ENCODE assay signal across 9 cellular contexts in genomic region chr7:139682136-139683013, GRCh38.
DNase-seq lines count a peak whose midpoint lies in the region; ATAC-seq and TF ChIP-seq lines count a peak whose summit lies in the region.
"Had no signal": no experiment of that assay in that cellular context is flagged by ENCODE, and none has a peak within 500 bp of the region (broad histone marks: within the 10 kb centered on the region; RNA-seq: fewer than 3 reads in every experiment).

No MANE protein-coding gene starts in this region.

- CTCF ChIA-PET in AG04449 (lab: Yijun Ruan, JAX) (interaction anchor here (1.2 to 1.4 kb wide), 3 partner anchors 23 to 96 kb away, joined by 3 to 5 read pairs (median 3); no protein-coding TSS in a partner anchor), T-cell (lab: Charles Lee) (no interaction called here)

- peak overlapping the region in 1 of 3 donors; percentile 22 for H3K4me3 Mint-ChIP-seq in T-cell
- H3K4me3 Mint-ChIP-seq: brain had no signal

- H3K9me3 Mint-ChIP-seq in T-cell = peaks cover 7 to 11% (median 10%) of the 10 kb centered on the region in 3 donors

- POLR2A ChIA-PET in AG04449 (lab: Yijun Ruan, JAX) (interaction anchor here (1.0 to 1.2 kb wide), 2 partner anchors 36 to 96 kb away, joined by 3 read pairs; no protein-coding TSS in a partner anchor), T-cell (lab: Charles Lee) (no interaction called here)

- no peaks in the 10 kb centered on the region for H3K27me3 Mint-ChIP-seq in T-cell
- H3K27me3 Mint-ChIP-seq: brain had no signal

- H3K27ac ChIP-seq in epithelial cell of prostate = peak overlapping the region; percentile 99

- H3K4me1 Mint-ChIP-seq in T-cell = peaks cover 48 to 53% (median 49%) of the 10 kb centered on the region in 3 donors

- H3K27ac Mint-ChIP-seq in T-cell = peak overlapping the region; percentile 30 to 79

- ATAC-seq in GM19452 (IDR thresholded peaks at IDR 0.05; ENCODE audit: unreplicated experiment) = peak; percentile 43
- ATAC-seq in T-cell (replicated peaks in 1 of 4) = peak in 1 of 4 experiments; percentile 15

- no peak for TF ChIP-seq CTCF in AG04449 (IDR thresholded peaks at IDR 0.05; ENCODE audit: insufficient read depth, low read length, missing control alignments)

- H3K4me3 ChIP-seq in AG04449 (ENCODE audit: low read depth, low read length) (no peak overlapping the region), skeletal muscle cell (ENCODE audit: low read depth, low read length) (no peak overlapping the region)

- peaks cover 34% of the 10 kb centered on the region for H3K36me3 Mint-ChIP-seq in T-cell

- DNase-seq in AG04449 (ENCODE audit: low read depth, low spot score) = peak; percentile 53
- DNase-seq in T-cell = no peak
- peak; percentile 80 for DNase-seq in epithelial cell of prostate (ENCODE audit: low read depth, low spot score)
- peak; percentile 63 for DNase-seq in skeletal muscle cell (ENCODE audit: low read depth)
- no peak for DNase-seq in AML-193 (lab: John Stamatoyannopoulos, UW)
- DNase-seq in NOMO-1 treated with DMSO at 0.1 percent for 48 hours (lab: John Stamatoyannopoulos, UW; ENCODE audit: unreplicated experiment) = no peak
- DNase-seq in OCI-M1 (lab: John Stamatoyannopoulos, UW) = no peak

Comparison
In these comparisons a context has a peak if more than half of its experiments do, and no peak if none do; other contexts are left out.
1. DNase-seq: peak in AG04449 (single experiment), epithelial cell of prostate (single experiment) and skeletal muscle cell (single experiment); none in T-cell (0 of 34), AML-193 (0 of 2), NOMO-1 treated with DMSO at 0.1 percent for 48 hours (single experiment) and OCI-M1 (single experiment).